Comparison of ENCODE assay signal across 22 cellular contexts in the genomic region with DNA sequence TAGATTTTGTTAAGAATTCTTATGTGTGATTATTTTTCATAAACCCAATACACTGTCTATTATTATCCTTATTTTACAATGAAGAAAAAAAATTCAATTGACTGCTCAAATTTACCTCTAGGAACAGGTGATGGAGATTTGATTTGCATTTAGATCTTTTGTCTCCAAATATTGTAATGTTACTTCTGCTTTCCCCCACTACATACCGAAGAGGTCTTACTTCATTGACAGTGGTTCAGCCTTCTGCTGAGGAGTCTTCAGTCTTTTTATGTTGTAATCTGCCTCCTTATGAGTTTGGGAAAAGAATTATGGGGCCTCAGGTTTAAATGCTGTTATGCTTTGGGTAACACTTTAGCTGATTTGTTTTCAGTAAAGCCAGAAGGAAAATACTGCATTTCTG.
"Had no signal": no experiment of that assay in that cellular context is flagged by ENCODE, and none has a peak within 500 bp of the region (broad histone marks: within the 10 kb centered on the region; RNA-seq: fewer than 3 reads in every experiment).

No MANE protein-coding gene starts in this region.

- H3K4me3 Mint-ChIP-seq: activated naive CD4-positive, alpha-beta T cell treated with anti-CD3 and anti-CD28 coated beads for 36 hours; stimulated activated memory B cell treated with anti-CD40 and anti-IgM and Interleukin-4, amounts not matched to agents 10 μg/mL and 1 μg/mL and 100 μg/mL, for 72 hours; T-helper 2 cell treated with Interferon-gamma antibody and Interleukin-4, amounts not matched to agents 5 μg/mL and 100 μg/mL, for 36 hours had no signal

- H3K27ac ChIP-seq: epithelial cell of prostate, right lobe of liver, suprapubic skin, tibial nerve, uterus had no signal

- H3K27me3 ChIP-seq: heart right ventricle, right lobe of liver, stomach, suprapubic skin, tibial nerve, uterus had no signal

- H3K36me3 ChIP-seq: right lobe of liver, stomach, suprapubic skin, tibial nerve, uterus had no signal

- H3K27ac Mint-ChIP-seq: activated naive CD4-positive, alpha-beta T cell treated with anti-CD3 and anti-CD28 coated beads for 36 hours; T-helper 2 cell treated with Interferon-gamma antibody and Interleukin-4, amounts not matched to agents 5 μg/mL and 100 μg/mL, for 36 hours had no signal

- H3K4me3 ChIP-seq: heart right ventricle, right lobe of liver, stomach, suprapubic skin, tibial nerve, uterus had no signal

- H3K9me3 ChIP-seq: heart right ventricle, right lobe of liver, stomach, suprapubic skin, tibial nerve, uterus had no signal

- ATAC-seq: left cardiac atrium; right lobe of liver; stimulated activated memory B cell treated with anti-CD40 and anti-IgM and Interleukin-4, amounts not matched to agents 10 μg/mL and 1 μg/mL and 100 μg/mL, for 72 hours had no signal

- H3K9me3 Mint-ChIP-seq: activated naive CD4-positive, alpha-beta T cell treated with anti-CD3 and anti-CD28 coated beads for 36 hours; stimulated activated memory B cell treated with anti-CD40 and anti-IgM and Interleukin-4, amounts not matched to agents 10 μg/mL and 1 μg/mL and 100 μg/mL, for 72 hours; T-helper 2 cell treated with Interferon-gamma antibody and Interleukin-4, amounts not matched to agents 5 μg/mL and 100 μg/mL, for 36 hours had no signal

- DNase-seq: activated CD4-positive, alpha-beta T cell treated with anti-CD3 and anti-CD28 coated beads, Interleukin-2, amount 50 U/mL, for 48 hours; activated effector memory CD4-positive, alpha-beta T cell treated with Interleukin-2 at 50 U/mL for 16 hours; activated naive CD4-positive, alpha-beta T cell treated with anti-CD3 and anti-CD28 coated beads for 36 hours; activated T-cell treated with anti-CD3 and anti-CD28 coated beads, Interleukin-2, amount 50 U/mL, for 48 hours; amygdala; cerebellar nuclear complex; cortex of kidney; heart right ventricle; islet precursor cell; left cardiac atrium; mesenchymal stem cell; nucleus accumbens; right lobe of liver; small intestine; stimulated activated CD4-positive, alpha-beta T cell treated with anti-CD3 and anti-CD28 coated beads, Interleukin-2, amount 100 ng/mL, for 24 hours; stomach; uterus had no signal

- H3K27me3 Mint-ChIP-seq: stimulated activated memory B cell treated with anti-CD40 and anti-IgM and Interleukin-4, amounts not matched to agents 10 μg/mL and 1 μg/mL and 100 μg/mL, for 72 hours had no signal
